ENCODE assay signal across 1 cellular context in the genomic region with DNA sequence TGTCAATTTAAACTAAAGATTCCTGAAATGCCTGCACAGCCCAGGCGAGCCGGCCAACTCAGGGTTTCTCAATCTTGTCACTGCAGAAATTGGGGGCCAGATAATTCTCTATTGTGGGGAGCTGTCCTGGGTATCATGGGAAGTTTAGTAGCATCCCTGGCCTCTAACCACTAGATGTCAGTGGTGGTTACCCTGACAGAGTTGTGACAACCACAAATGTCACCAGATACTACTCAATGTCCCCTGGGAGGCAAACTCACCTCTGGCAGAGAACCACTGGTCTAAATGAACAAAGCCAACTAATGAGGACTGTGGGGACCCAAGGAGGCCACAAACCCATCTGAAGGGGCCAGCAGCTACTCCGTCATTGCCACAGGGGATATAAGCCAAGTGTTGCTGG.
TF ChIP-seq lines count a peak whose summit lies in the region.

No MANE protein-coding gene starts in this region.

TF ChIP-seq in GM12878, 131 proteins besides CTCF, POLR2A, EP300 and RAD21 (continued from another document):
- TF ChIP-seq, protein P1, sequence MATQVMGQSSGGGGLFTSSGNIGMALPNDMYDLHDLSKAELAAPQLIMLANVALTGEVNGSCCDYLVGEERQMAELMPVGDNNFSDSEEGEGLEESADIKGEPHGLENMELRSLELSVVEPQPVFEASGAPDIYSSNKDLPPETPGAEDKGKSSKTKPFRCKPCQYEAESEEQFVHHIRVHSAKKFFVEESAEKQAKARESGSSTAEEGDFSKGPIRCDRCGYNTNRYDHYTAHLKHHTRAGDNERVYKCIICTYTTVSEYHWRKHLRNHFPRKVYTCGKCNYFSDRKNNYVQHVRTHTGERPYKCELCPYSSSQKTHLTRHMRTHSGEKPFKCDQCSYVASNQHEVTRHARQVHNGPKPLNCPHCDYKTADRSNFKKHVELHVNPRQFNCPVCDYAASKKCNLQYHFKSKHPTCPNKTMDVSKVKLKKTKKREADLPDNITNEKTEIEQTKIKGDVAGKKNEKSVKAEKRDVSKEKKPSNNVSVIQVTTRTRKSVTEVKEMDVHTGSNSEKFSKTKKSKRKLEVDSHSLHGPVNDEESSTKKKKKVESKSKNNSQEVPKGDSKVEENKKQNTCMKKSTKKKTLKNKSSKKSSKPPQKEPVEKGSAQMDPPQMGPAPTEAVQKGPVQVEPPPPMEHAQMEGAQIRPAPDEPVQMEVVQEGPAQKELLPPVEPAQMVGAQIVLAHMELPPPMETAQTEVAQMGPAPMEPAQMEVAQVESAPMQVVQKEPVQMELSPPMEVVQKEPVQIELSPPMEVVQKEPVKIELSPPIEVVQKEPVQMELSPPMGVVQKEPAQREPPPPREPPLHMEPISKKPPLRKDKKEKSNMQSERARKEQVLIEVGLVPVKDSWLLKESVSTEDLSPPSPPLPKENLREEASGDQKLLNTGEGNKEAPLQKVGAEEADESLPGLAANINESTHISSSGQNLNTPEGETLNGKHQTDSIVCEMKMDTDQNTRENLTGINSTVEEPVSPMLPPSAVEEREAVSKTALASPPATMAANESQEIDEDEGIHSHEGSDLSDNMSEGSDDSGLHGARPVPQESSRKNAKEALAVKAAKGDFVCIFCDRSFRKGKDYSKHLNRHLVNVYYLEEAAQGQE (IDR thresholded peaks at IDR 0.05; ENCODE audit: low read depth, low read length), result peak; percentile 74
- no peak for TF ChIP-seq RFX5 (IDR thresholded peaks at IDR 0.05; ENCODE audit: low read depth, low read length)
- peak; percentile 99 for TF ChIP-seq MEF2B (IDR thresholded peaks at IDR 0.05; ENCODE audit: partially characterized antibody, poor library complexity, severe bottlenecking)
- no peak for TF ChIP-seq CBX3 (IDR thresholded peaks at IDR 0.05; ENCODE audit: borderline replicate concordance, low read depth)
- peak; percentile 84 for TF ChIP-seq MLLT1 (IDR thresholded peaks at IDR 0.05)
- TF ChIP-seq, protein P2, sequence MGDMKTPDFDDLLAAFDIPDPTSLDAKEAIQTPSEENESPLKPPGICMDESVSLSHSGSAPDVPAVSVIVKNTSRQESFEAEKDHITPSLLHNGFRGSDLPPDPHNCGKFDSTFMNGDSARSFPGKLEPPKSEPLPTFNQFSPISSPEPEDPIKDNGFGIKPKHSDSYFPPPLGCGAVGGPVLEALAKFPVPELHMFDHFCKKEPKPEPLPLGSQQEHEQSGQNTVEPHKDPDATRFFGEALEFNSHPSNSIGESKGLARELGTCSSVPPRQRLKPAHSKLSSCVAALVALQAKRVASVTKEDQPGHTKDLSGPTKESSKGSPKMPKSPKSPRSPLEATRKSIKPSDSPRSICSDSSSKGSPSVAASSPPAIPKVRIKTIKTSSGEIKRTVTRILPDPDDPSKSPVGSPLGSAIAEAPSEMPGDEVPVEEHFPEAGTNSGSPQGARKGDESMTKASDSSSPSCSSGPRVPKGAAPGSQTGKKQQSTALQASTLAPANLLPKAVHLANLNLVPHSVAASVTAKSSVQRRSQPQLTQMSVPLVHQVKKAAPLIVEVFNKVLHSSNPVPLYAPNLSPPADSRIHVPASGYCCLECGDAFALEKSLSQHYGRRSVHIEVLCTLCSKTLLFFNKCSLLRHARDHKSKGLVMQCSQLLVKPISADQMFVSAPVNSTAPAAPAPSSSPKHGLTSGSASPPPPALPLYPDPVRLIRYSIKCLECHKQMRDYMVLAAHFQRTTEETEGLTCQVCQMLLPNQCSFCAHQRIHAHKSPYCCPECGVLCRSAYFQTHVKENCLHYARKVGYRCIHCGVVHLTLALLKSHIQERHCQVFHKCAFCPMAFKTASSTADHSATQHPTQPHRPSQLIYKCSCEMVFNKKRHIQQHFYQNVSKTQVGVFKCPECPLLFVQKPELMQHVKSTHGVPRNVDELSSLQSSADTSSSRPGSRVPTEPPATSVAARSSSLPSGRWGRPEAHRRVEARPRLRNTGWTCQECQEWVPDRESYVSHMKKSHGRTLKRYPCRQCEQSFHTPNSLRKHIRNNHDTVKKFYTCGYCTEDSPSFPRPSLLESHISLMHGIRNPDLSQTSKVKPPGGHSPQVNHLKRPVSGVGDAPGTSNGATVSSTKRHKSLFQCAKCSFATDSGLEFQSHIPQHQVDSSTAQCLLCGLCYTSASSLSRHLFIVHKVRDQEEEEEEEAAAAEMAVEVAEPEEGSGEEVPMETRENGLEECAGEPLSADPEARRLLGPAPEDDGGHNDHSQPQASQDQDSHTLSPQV (IDR thresholded peaks at IDR 0.05), result no peak
- 0 out of 2 replicates have a peak, but pooled peaks have one; percentile 54 for TF ChIP-seq ZNF207 (IDR thresholded peaks at IDR 0.05; ENCODE audit: borderline replicate concordance)
- peak; percentile 60 to 83; a peak in 3 of 4 replicates for TF ChIP-seq BHLHE40 (IDR thresholded peaks at IDR 0.05; ENCODE audit: borderline replicate concordance in 1 of 2, low read depth in 2 of 2, low read length in 1 of 2)
- peak; percentile 87 for TF ChIP-seq SMC3 (IDR thresholded peaks at IDR 0.05; ENCODE audit: borderline replicate concordance, low read length)
- peak; percentile 77 for TF ChIP-seq ATF7 (IDR thresholded peaks at IDR 0.05; ENCODE audit: low read depth)
- peak; percentile 85; the same call in 1 of the 2 replicates for TF ChIP-seq BCL11A (IDR thresholded peaks at IDR 0.05; ENCODE audit: low read depth, low read length)
- TF ChIP-seq NR2F1 (conservative IDR thresholded peaks at IDR 0.05), result peak; percentile 96
- no peak for TF ChIP-seq ETV6 (conservative IDR thresholded peaks at IDR 0.05 in 1 of 2, IDR thresholded peaks at IDR 0.05 in 1 of 2; ENCODE audit: borderline replicate concordance in 1 of 2, low read depth in 1 of 2)
- peak; percentile 57; the same call in 1 of the 3 replicates for TF ChIP-seq POU2F2 (IDR thresholded peaks at IDR 0.05; ENCODE audit: borderline replicate concordance, low read depth, low read length)
- TF ChIP-seq MTA2 (IDR thresholded peaks at IDR 0.05; ENCODE audit: low read depth), result peak; percentile 94
- no peak for TF ChIP-seq GATAD2B (conservative IDR thresholded peaks at IDR 0.05; ENCODE audit: low read depth)
- TF ChIP-seq CBFB (IDR thresholded peaks at IDR 0.05; ENCODE audit: low read depth), result peak; percentile 80; the same call in 1 of the 2 replicates
- no peak for TF ChIP-seq IRF3 (IDR thresholded peaks at IDR 0.05)
- TF ChIP-seq YY1 (IDR thresholded peaks at IDR 0.05; ENCODE audit: low read depth, low read length), result peak; percentile 68
- TF ChIP-seq CEBPZ (IDR thresholded peaks at IDR 0.05; ENCODE audit: low read depth, low read length), result 0 out of 2 replicates have a peak, but pooled peaks have one; percentile 12
